Comparison of ENCODE assay signal across 14 cellular contexts in genomic region chr3:110413807-110414748, GRCh38.
DNase-seq lines count a peak whose midpoint lies in the region; ATAC-seq and TF ChIP-seq lines count a peak whose summit lies in the region.
"Had no signal": no experiment of that assay in that cellular context is flagged by ENCODE, and none has a peak within 500 bp of the region (broad histone marks: within the 10 kb centered on the region; RNA-seq: fewer than 3 reads in every experiment).

No MANE protein-coding gene starts in this region.

- DNase-seq in HFF-Myc (ENCODE audit: extremely low read depth, low read depth) = peak; percentile 71
- DNase-seq in astrocyte of the hippocampus (ENCODE audit: low read depth, low spot score) = peak; percentile 71
- DNase-seq in right cardiac atrium = peak in 1 of 3 donors; percentile 6
- DNase-seq in stromal cell of bone marrow (ENCODE audit: low read depth) = peak; percentile 68
- no peak for DNase-seq in DMS79 treated with DMSO at 0.1 percent for 48 hours (lab: John Stamatoyannopoulos, UW)
- DNase-seq in RPMI8226 = no peak
- DNase-seq in naive thymus-derived CD8-positive, alpha-beta T cell = no peak
- DNase-seq: central memory CD4-positive, alpha-beta T cell; GDM1; NCI-H510A; occipital lobe; T-cell had no signal

- 54% methylated on average over 4 of the region's 4 CpGs for WGBS in right cardiac atrium

- peak overlapping the region; percentile 37 for H3K27ac ChIP-seq in right cardiac atrium (ENCODE audit: low read length)

- no peak overlapping the region for H3K4me3 Mint-ChIP-seq in naive thymus-derived CD8-positive, alpha-beta T cell
- H3K4me3 Mint-ChIP-seq: T-cell had no signal

- H3K9me3 Mint-ChIP-seq in naive thymus-derived CD8-positive, alpha-beta T cell = peaks cover 0 to 3% (median 0%) of the 10 kb centered on the region in 9 donors
- H3K9me3 Mint-ChIP-seq: T-cell had no signal

- H3K27me3 ChIP-seq in right cardiac atrium (ENCODE audit: control insufficient read depth, insufficient read depth) = no peaks in the 10 kb centered on the region

- ATAC-seq in right cardiac atrium (peak; percentile 75 to 84), HG03045 (IDR thresholded peaks at IDR 0.05; ENCODE audit: unreplicated experiment) (no peak)
- ATAC-seq in naive thymus-derived CD8-positive, alpha-beta T cell = no peak
- ATAC-seq: K562, T-cell had no signal

- no peaks in the 10 kb centered on the region for H3K9me3 ChIP-seq in right cardiac atrium (ENCODE audit: control insufficient read depth, low read length)

- H3K4me1 ChIP-seq in right cardiac atrium (ENCODE audit: control insufficient read depth, insufficient read depth, low read length) = no peaks in the 10 kb centered on the region

- no peaks in the 10 kb centered on the region for H3K4me1 Mint-ChIP-seq in naive thymus-derived CD8-positive, alpha-beta T cell
- H3K4me1 Mint-ChIP-seq: T-cell had no signal

- TF ChIP-seq CTCF in HFF-Myc (IDR thresholded peaks at IDR 0.05; ENCODE audit: low read depth, low read length, missing control alignments) = no peak

- POLR2A ChIA-PET in naive thymus-derived CD8-positive, alpha-beta T cell (lab: Charles Lee) = no interaction called here

- no peak overlapping the region for H3K4me3 ChIP-seq in HFF-Myc (replicated peaks; ENCODE audit: low read depth, low read length)
- H3K4me3 ChIP-seq in right cardiac atrium (ENCODE audit: low read length) = no peak overlapping the region
- H3K4me3 ChIP-seq: K562 had no signal

- H3K36me3 Mint-ChIP-seq in naive thymus-derived CD8-positive, alpha-beta T cell = no peaks in the 10 kb centered on the region
- H3K36me3 Mint-ChIP-seq: T-cell had no signal

- peaks cover 0 to 6% (median 1%) of the 10 kb centered on the region in 5 donors for H3K27me3 Mint-ChIP-seq in naive thymus-derived CD8-positive, alpha-beta T cell

- intact Hi-C loops in right cardiac atrium (cut with DNase I) = no loop called here

- no peak overlapping the region for H3K27ac Mint-ChIP-seq in naive thymus-derived CD8-positive, alpha-beta T cell
- H3K27ac Mint-ChIP-seq: T-cell had no signal

Comparison
In these comparisons a context has a peak if more than half of its experiments do, and no peak if none do; other contexts are left out.
1. DNase-seq: peak in HFF-Myc (single experiment), astrocyte of the hippocampus (single experiment) and stromal cell of bone marrow (single experiment); none in DMS79 treated with DMSO at 0.1 percent for 48 hours (single experiment), RPMI8226 (single experiment) and naive thymus-derived CD8-positive, alpha-beta T cell (0 of 10).
2. ATAC-seq: peak in right cardiac atrium (2 of 2); none in naive thymus-derived CD8-positive, alpha-beta T cell (0 of 2) and HG03045 (single experiment).